Comparison of ENCODE assay signal across 8 cellular contexts in genomic region chr15:93035953-93036810, GRCh38.
DNase-seq lines count a peak whose midpoint lies in the region; ATAC-seq and TF ChIP-seq lines count a peak whose summit lies in the region.

No MANE protein-coding gene starts in this region.

- H3K4me3 Mint-ChIP-seq in stimulated activated memory B cell treated with anti-CD40 and anti-IgM and Interleukin-4, amounts not matched to agents 10 μg/mL and 1 μg/mL and 100 μg/mL, for 72 hours, result peak overlapping the region; percentile 52

- peak; percentile 54 for TF ChIP-seq CTCF in RWPE1 (conservative IDR thresholded peaks at IDR 0.05; ENCODE audit: low read depth)

- peak overlapping the region; percentile 76 to 95 (median 88) for H3K4me2 ChIP-seq in BLaER1 treated with 17β-estradiol and CSF1 and Interleukin-3, amounts not matched to agents 10 nM and 100 nM

- H3K9ac ChIP-seq in BLaER1 treated with 17β-estradiol and CSF1 and Interleukin-3, amounts not matched to agents 10 nM and 100 nM, result peak overlapping the region in 10 of 11 experiments; percentile 18 to 76 (median 67); a peak in 18 of 22 replicates

- POLR2A ChIA-PET in RWPE1 (lab: Yijun Ruan, JAX; ENCODE audit: low non-redundant PET), result no interaction called here

- H3K27me3 ChIP-seq in BLaER1 treated with 17β-estradiol and CSF1 and Interleukin-3, amounts not matched to agents 10 nM and 100 nM, result 0 out of 22 replicates have a peak, but pooled peaks cover 0 to 6% (median 0%) of the 10 kb centered on the region in 11 experiments

- H3K27me3 Mint-ChIP-seq in stimulated activated memory B cell treated with anti-CD40 and anti-IgM and Interleukin-4, amounts not matched to agents 10 μg/mL and 1 μg/mL and 100 μg/mL, for 72 hours, result peaks cover 47% of the 10 kb centered on the region

- peak overlapping the region in 3 of 10 experiments; percentile 11 to 15 (median 12); a peak in 5 of 20 replicates for H3K4me3 ChIP-seq in BLaER1 treated with 17β-estradiol and CSF1 and Interleukin-3, amounts not matched to agents 10 nM and 100 nM

- peak; percentile 58 for DNase-seq in GM19238 (ENCODE audit: insufficient read length, low spot score)
- DNase-seq in RWPE1 (ENCODE audit: low spot score), result no peak
- peak; percentile 40 for DNase-seq in amniotic epithelial cell (ENCODE audit: low read depth)
- peak; percentile 81 for DNase-seq in left kidney (ENCODE audit: low read depth, low spot score)
- no peak for DNase-seq in NCI-H2029 (lab: John Stamatoyannopoulos, UW)

- peaks cover 0 to 4% (median 0%) of the 10 kb centered on the region in 11 experiments; a peak in 2 of 22 replicates for H3K36me3 ChIP-seq in BLaER1 treated with 17β-estradiol and CSF1 and Interleukin-3, amounts not matched to agents 10 nM and 100 nM

- H3K27ac ChIP-seq in BLaER1 treated with 17β-estradiol and CSF1 and Interleukin-3, amounts not matched to agents 10 nM and 100 nM, result peak overlapping the region in 10 of 11 experiments; percentile 43 to 81 (median 76); a peak in 21 of 22 replicates
- H3K27ac ChIP-seq in RWPE1, result peak overlapping the region; percentile 72

- peaks cover 0 to 5% (median 0%) of the 10 kb centered on the region in 11 experiments; a peak in 1 of 22 replicates for H3K9me3 ChIP-seq in BLaER1 treated with 17β-estradiol and CSF1 and Interleukin-3, amounts not matched to agents 10 nM and 100 nM (replicated peaks in 1 of 11)

- no peaks in the 10 kb centered on the region for H4K20me1 ChIP-seq in BLaER1 treated with 17β-estradiol and CSF1 and Interleukin-3, amounts not matched to agents 10 nM and 100 nM

- no peak overlapping the region for H3K27ac Mint-ChIP-seq in stimulated activated memory B cell treated with anti-CD40 and anti-IgM and Interleukin-4, amounts not matched to agents 10 μg/mL and 1 μg/mL and 100 μg/mL, for 72 hours

- H3K4me1 Mint-ChIP-seq in stimulated activated memory B cell treated with anti-CD40 and anti-IgM and Interleukin-4, amounts not matched to agents 10 μg/mL and 1 μg/mL and 100 μg/mL, for 72 hours, result peaks cover 17% of the 10 kb centered on the region

- H3K4me1 ChIP-seq in BLaER1 treated with 17β-estradiol and CSF1 and Interleukin-3, amounts not matched to agents 10 nM and 100 nM, result peaks cover 48 to 84% (median 68%) of the 10 kb centered on the region in 10 experiments

- peak; percentile 91 for ATAC-seq in HG03354 (IDR thresholded peaks at IDR 0.05; ENCODE audit: poor library complexity, severe bottlenecking, unreplicated experiment)
- peak; percentile 61 for ATAC-seq in stimulated activated memory B cell treated with anti-CD40 and anti-IgM and Interleukin-4, amounts not matched to agents 10 μg/mL and 1 μg/mL and 100 μg/mL, for 72 hours

- H3K36me3 Mint-ChIP-seq in stimulated activated memory B cell treated with anti-CD40 and anti-IgM and Interleukin-4, amounts not matched to agents 10 μg/mL and 1 μg/mL and 100 μg/mL, for 72 hours, result no peaks in the 10 kb centered on the region

- H3K9me3 Mint-ChIP-seq in stimulated activated memory B cell treated with anti-CD40 and anti-IgM and Interleukin-4, amounts not matched to agents 10 μg/mL and 1 μg/mL and 100 μg/mL, for 72 hours, result no peaks in the 10 kb centered on the region

- CTCF ChIA-PET in RWPE1 (lab: Yijun Ruan, JAX), result interaction anchor here (0.6 to 3.1 kb wide), 5 partner anchors 34 to 939 kb away, joined by 3 to 12 read pairs (median 3); no protein-coding TSS in a partner anchor

Comparison
In these comparisons a context has a peak if more than half of its experiments do, and no peak if none do; other contexts are left out.
1. DNase-seq: peak in GM19238 (single experiment), amniotic epithelial cell (single experiment) and left kidney (single experiment); none in RWPE1 (single experiment) and NCI-H2029 (single experiment).